ENCODE assay signal across 8 cellular contexts in the genomic region with DNA sequence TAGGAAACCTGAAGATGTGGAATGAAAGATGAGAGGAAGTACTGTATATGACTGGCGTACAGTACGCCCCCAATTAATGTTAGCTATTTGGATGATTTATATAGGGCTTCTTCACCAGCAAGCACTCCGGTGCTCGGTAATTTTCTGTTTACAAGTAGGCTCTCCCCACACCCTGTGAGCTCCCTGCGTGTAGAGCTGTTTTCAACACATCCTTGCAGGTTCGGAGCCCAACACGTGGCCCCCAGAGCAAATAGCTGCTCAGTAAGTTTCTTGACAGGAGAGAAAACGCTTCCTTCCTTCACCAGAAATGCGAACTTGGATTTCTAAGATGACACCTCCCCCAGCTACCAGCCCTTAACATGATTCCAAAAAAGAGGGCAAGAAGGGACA. TPM values are rescaled to one million over a fixed set of nuclear protein-coding genes. Genes with fewer than 3 reads are reported as not detected.
DNase-seq lines count a peak whose midpoint lies in the region; ATAC-seq, FAIRE-seq and TF ChIP-seq lines count a peak whose summit lies in the region.

No MANE protein-coding gene starts in this region.

- H3K27ac ChIP-seq in GM12878 (ENCODE audit: control insufficient read depth, insufficient read depth): no peak overlapping the region
- peak overlapping the region; percentile 69 for H3K27ac ChIP-seq in lower lobe of right lung
- peak overlapping the region; percentile 83 to 90 (median 84) for H3K27ac ChIP-seq in transverse colon

- WGBS in GM12878 (ENCODE audit: insufficient coverage, insufficient replicate concordance, low lambda C conversion rate, missing lambda C conversion rate): 83% methylated on average over 9 of the region's 9 CpGs
- WGBS in transverse colon (ENCODE audit: low coverage in 1 of 2), 2 donors: 72 to 100% methylated on average over 2 to 9 of the region's 9 CpGs

- intact Hi-C loops in GM12878 (cut with micrococcal nuclease; ENCODE audit: unreplicated experiment): loop anchor here (5.0 to 10.0 kb wide), 3 partner anchors 79 to 347 kb away; a partner anchor contains a TSS
- intact Hi-C loops in lower lobe of right lung (cut with DNase I): no loop called here
- intact Hi-C loops in transverse colon (cut with DNase I; ENCODE audit: low total_unique reads): no loop called here

- H3K36me3 ChIP-seq in GM12878 (ENCODE audit: control insufficient read depth in 2 of 2, insufficient read depth in 2 of 2, low read length in 1 of 2): peaks cover 0 to 3% of the 10 kb centered on the region in 2 experiments; a peak in 1 of 4 replicates
- peaks cover 21% of the 10 kb centered on the region for H3K36me3 ChIP-seq in lower lobe of right lung
- peaks cover 0 to 4% (median 0%) of the 10 kb centered on the region in 4 donors for H3K36me3 ChIP-seq in transverse colon

- H4K20me1 ChIP-seq in GM12878 (ENCODE audit: control insufficient read depth, insufficient read depth): no peaks in the 10 kb centered on the region

- no peak overlapping the region for H3K9ac ChIP-seq in GM12878 (ENCODE audit: control insufficient read depth, insufficient read depth, low read length)

- TF ChIP-seq RAD21 in GM12878 (IDR thresholded peaks at IDR 0.05; ENCODE audit: insufficient read depth, low read depth, low read length): no peak

- in situ Hi-C loops in GM12878 (cut with MboI) (no loop called here), transverse colon (cut with MboI; ENCODE audit: low pct_ligation_motif_present in 1 of 4, low pct_unique_long_range_greater_than_20kb in 1 of 4, low sequenced_read_pairs in 3 of 4) (loop anchor here in 1 of 4 donors (25.0 kb wide), 1 partner anchor 104 kb away; no protein-coding TSS in a partner anchor)

- ATAC-seq in GM12878 (no peak), lower lobe of right lung (no peak), GM18511 (IDR thresholded peaks at IDR 0.05; ENCODE audit: unreplicated experiment) (no peak)

- no peaks in the 10 kb centered on the region for H3K27me3 ChIP-seq in GM12878 (replicated peaks in 1 of 2; ENCODE audit: control insufficient read depth in 2 of 2, insufficient read depth in 2 of 2, low read length in 1 of 2)
- H3K27me3 ChIP-seq in lower lobe of right lung (ENCODE audit: low read depth): no peaks in the 10 kb centered on the region
- no peaks in the 10 kb centered on the region for H3K27me3 ChIP-seq in transverse colon

- POLR2A ChIA-PET in GM12878 (lab: Charles Lee): interaction anchor here (0.6 to 0.7 kb wide), 2 partner anchors 64 to 165 kb away, joined by 4 to 7 read pairs; no protein-coding TSS in a partner anchor

- H3K4me1 ChIP-seq in GM12878 (ENCODE audit: control insufficient read depth, insufficient read depth, low read length): peaks cover 16% of the 10 kb centered on the region; the same call in 1 of the 2 replicates
- peaks cover 44% of the 10 kb centered on the region for H3K4me1 ChIP-seq in lower lobe of right lung
- peaks cover 9 to 46% (median 29%) of the 10 kb centered on the region in 4 donors for H3K4me1 ChIP-seq in transverse colon

- no peak for TF ChIP-seq EP300 in GM12878 (IDR thresholded peaks at IDR 0.05; ENCODE audit: borderline replicate concordance in 1 of 2, control insufficient read depth in 1 of 2, low read depth in 2 of 2, low read length in 2 of 2)
- TF ChIP-seq EP300 in transverse colon (IDR thresholded peaks at IDR 0.05; ENCODE audit: low read depth): no peak

- peaks cover 24% of the 10 kb centered on the region for H3K79me2 ChIP-seq in GM12878 (ENCODE audit: control insufficient read depth, insufficient read depth, low read length)

- H3K27ac Mint-ChIP-seq in activated naive CD4-positive, alpha-beta T cell treated with anti-CD3 and anti-CD28 coated beads, Interleukin-2, amount 50 U/mL, for 24 hours: peak overlapping the region; percentile 90

- CTCF ChIA-PET in GM12878 (lab: Yijun Ruan, JAX): interaction anchor here (3.0 kb wide), 1 partner anchor 139 kb away, joined by 12 read pairs; no protein-coding TSS in a partner anchor

- RAD21 ChIA-PET in GM12878 (lab: Charles Lee; ENCODE audit: unreplicated experiment): interaction anchor here (1.7 kb wide), 1 partner anchor 151 kb away, joined by 4 read pairs; no protein-coding TSS in a partner anchor

- peak overlapping the region; percentile 69 for H3K4me3 Mint-ChIP-seq in activated naive CD4-positive, alpha-beta T cell treated with anti-CD3 and anti-CD28 coated beads, Interleukin-2, amount 50 U/mL, for 24 hours

- no peaks in the 10 kb centered on the region for H3K9me3 ChIP-seq in GM12878 (replicated peaks; ENCODE audit: control insufficient read depth, insufficient read depth, low read length)
- H3K9me3 ChIP-seq in lower lobe of right lung: no peaks in the 10 kb centered on the region
- H3K9me3 ChIP-seq in transverse colon: no peaks in the 10 kb centered on the region

- H3K4me2 ChIP-seq in GM12878 (ENCODE audit: control insufficient read depth, insufficient read depth): peak overlapping the region; percentile 88

- no peak for TF ChIP-seq POLR2A in GM12878 (IDR thresholded peaks at IDR 0.05; ENCODE audit: low read depth, low read length)
- no peak for TF ChIP-seq POLR2A in transverse colon (IDR thresholded peaks at IDR 0.05)

- FAIRE-seq in GM12878 (lab: Jason Lieb, UNC): no peak

- no peak for TF ChIP-seq CTCF in GM12878 (IDR thresholded peaks at IDR 0.05 in 2 of 3, conservative IDR thresholded peaks at IDR 0.05 in 1 of 3; ENCODE audit: control insufficient read depth in 2 of 3, extremely low read depth in 1 of 3, insufficient read depth in 1 of 3, low read depth in 3 of 3, low read length in 3 of 3)
- no peak for TF ChIP-seq CTCF in lower lobe of right lung (IDR thresholded peaks at IDR 0.05)
- TF ChIP-seq CTCF in transverse colon (IDR thresholded peaks at IDR 0.05): no peak

- H3K27me3 Mint-ChIP-seq in activated naive CD4-positive, alpha-beta T cell treated with anti-CD3 and anti-CD28 coated beads, Interleukin-2, amount 50 U/mL, for 24 hours: no peaks in the 10 kb centered on the region

- H3K9me3 Mint-ChIP-seq in activated naive CD4-positive, alpha-beta T cell treated with anti-CD3 and anti-CD28 coated beads, Interleukin-2, amount 50 U/mL, for 24 hours: peaks cover 12% of the 10 kb centered on the region

- DNase-seq in activated naive CD4-positive, alpha-beta T cell (lab: John Stamatoyannopoulos, UW): no peak
- DNase-seq in GM12878 (ENCODE audit: low read depth, low spot score) (no peak), lower lobe of right lung (no peak), transverse colon (no peak), COR-L47 (lab: John Stamatoyannopoulos, UW) (no peak), superior temporal gyrus (ENCODE audit: extremely low spot score) (no peak)

- H3K4me1 Mint-ChIP-seq in activated naive CD4-positive, alpha-beta T cell treated with anti-CD3 and anti-CD28 coated beads, Interleukin-2, amount 50 U/mL, for 24 hours: peaks cover 71% of the 10 kb centered on the region

- H2AFZ ChIP-seq in GM12878 (ENCODE audit: control insufficient read depth, low read depth, low read length): no peak overlapping the region

- peaks cover 9% of the 10 kb centered on the region for H3K36me3 Mint-ChIP-seq in activated naive CD4-positive, alpha-beta T cell treated with anti-CD3 and anti-CD28 coated beads, Interleukin-2, amount 50 U/mL, for 24 hours

- TSS peak; percentile 56 for BruUV-seq in GM12878 (replicated peaks; lab: Mats Ljungman, UMichigan)

- peak overlapping the region; percentile 100 for H3K4me3 ChIP-seq in GM12878
- peak overlapping the region; percentile 98 for H3K4me3 ChIP-seq in lower lobe of right lung
- H3K4me3 ChIP-seq in transverse colon: peak overlapping the region in 3 of 4 donors; percentile 84 to 98 (median 91)

- SMC1A ChIA-PET in GM12878 (lab: Charles Lee; ENCODE audit: uncharacterized antibody, unreplicated experiment): interaction anchor here (1.0 to 1.6 kb wide), 2 partner anchors 25 to 145 kb away, joined by 3 read pairs; no protein-coding TSS in a partner anchor

TF ChIP-seq in GM12878, 131 proteins besides CTCF, POLR2A, EP300 and RAD21:
- no peak for TF ChIP-seq LARP7 (IDR thresholded peaks at IDR 0.05)
- no peak for TF ChIP-seq DPF2 (IDR thresholded peaks at IDR 0.05)
- no peak for TF ChIP-seq BMI1 (IDR thresholded peaks at IDR 0.05; ENCODE audit: borderline replicate concordance)
- no peak for TF ChIP-seq SREBF1 (IDR thresholded peaks at IDR 0.05; ENCODE audit: low read length)
- no peak for TF ChIP-seq POLR2AphosphoS5 (IDR thresholded peaks at IDR 0.05; ENCODE audit: low read length)
- no peak for TF ChIP-seq CBX5 (IDR thresholded peaks at IDR 0.05; ENCODE audit: low read depth)

RNA-seq across cellular contexts. Expression of a gene that starts 1.2 kb away (rescaled TPM):
- total RNA-seq in GM12878 (2013; cell fraction: nucleolus; rRNA removed): 18.0 and 18.5 TPM in 2 replicates
- total RNA-seq in GM12878 (2014; rRNA removed) (9.6 and 9.8 TPM in 2 replicates), GM12878 (2014; rRNA removed; fragmentation: Illumina TruSeq; extraction: Trizol) (10.6 and 11.0 TPM in 2 replicates), GM12878 (2021) (10.1 and 10.2 TPM in 2 replicates), lower lobe of right lung (22.6 TPM), transverse colon (10 to 100 TPM in 3 of 4 donors, 1 to 10 TPM in 1; 4.2 to 25.9 (median 20.7) TPM)
- 2.9 TPM for polyA plus RNA-seq in GM12878 (2011; ENCODE audit: low read depth)
- polyA plus RNA-seq in GM12878 (2011; rRNA removed) (11.7 and 15.7 TPM in 2 replicates), GM12878 (2014; fragmentation: Illumina TruSeq; extraction: Trizol) (7.7 and 9.2 TPM in 2 replicates), GM12878 (2014; fragmentation: Nextera tagmentation; extraction: Ambion mirVana) (1 to 10 TPM; 2.7 to 3.7 TPM), GM12878 (2014; rRNA removed) (7.9 TPM in 2 replicates), GM12878 (2016; fragmentation: Nextera tagmentation; extraction: Ambion mirVana) (10 to 100 TPM; 11.7 to 12.0 TPM)
- 4.7 and 4.8 TPM in 2 replicates for polyA plus RNA-seq in GM12878 (2011; cell fraction: cytosol; rRNA removed)
- polyA plus RNA-seq in GM12878 (2011; cell fraction: nucleus; rRNA removed): 6.0 and 7.6 TPM in 2 replicates
- 4.5 and 4.9 TPM in 2 replicates for polyA plus RNA-seq in GM12878 (2012)
- 20.8 and 23.3 TPM in 2 replicates for polyA minus RNA-seq in GM12878 (2011; rRNA and poly(A)+ RNA removed)
- polyA minus RNA-seq in GM12878 (2011; cell fraction: cytosol; rRNA and poly(A)+ RNA removed): 4.5 and 5.2 TPM in 2 replicates
- 11.8 and 20.2 TPM in 2 replicates for polyA minus RNA-seq in GM12878 (2011; cell fraction: nucleus; rRNA and poly(A)+ RNA removed)
